In genomic region chr15:88624156-88624970, GRCh38 we compare ENCODE assay signal across 8 cellular contexts. TPM values are rescaled to one million over a fixed set of nuclear protein-coding genes. Genes with fewer than 3 reads are reported as not detected.
DNase-seq lines count a peak whose midpoint lies in the region; TF ChIP-seq lines count a peak whose summit lies in the region.

No MANE protein-coding gene starts in this region.

- no peaks in the 10 kb centered on the region; the same call in 1 of the 2 replicates for H3K27me3 Mint-ChIP-seq in H9 (ENCODE audit: low read depth)

- peaks cover 8% of the 10 kb centered on the region for H4K20me1 ChIP-seq in H9 (ENCODE audit: control insufficient read depth, insufficient read depth, insufficient read length)

- peak overlapping the region; percentile 99 for H3K4me2 ChIP-seq in H9 (ENCODE audit: insufficient read depth, insufficient read length, low read length)
- no peak overlapping the region for H3K4me2 ChIP-seq in mesenchymal stem cell (ENCODE audit: low read length, poor library complexity, severe bottlenecking)

- no peak overlapping the region for H2BK120ac ChIP-seq in H9 (ENCODE audit: low read depth, low read length, poor library complexity, severe bottlenecking)
- H2BK120ac ChIP-seq in mesenchymal stem cell (ENCODE audit: low read depth, low read length) = no peak overlapping the region

- no peak overlapping the region for H3K4me3 ChIP-seq in colonic mucosa
- peak overlapping the region in 1 of 2 experiments; percentile 98 for H3K4me3 ChIP-seq in mesenchymal stem cell (ENCODE audit: insufficient read depth in 1 of 2, low read depth in 1 of 2, low read length in 2 of 2)

- TF ChIP-seq CTCF in GM10266 (IDR thresholded peaks at IDR 0.05; ENCODE audit: control insufficient read depth, insufficient read depth, low read depth, missing control alignments) (peak; percentile 78), H9 (conservative IDR thresholded peaks at IDR 0.05) (peak; percentile 44), colonic mucosa (IDR thresholded peaks at IDR 0.05) (peak; percentile 38)

- H2BK20ac ChIP-seq in H9 (ENCODE audit: low read depth, low read length, poor library complexity, severe bottlenecking) = no peak overlapping the region

- H3K9ac ChIP-seq in H9 (ENCODE audit: extremely low read depth, insufficient read length, low read length) = no peak overlapping the region
- peak overlapping the region in 1 of 2 donors; percentile 67 for H3K9ac ChIP-seq in colonic mucosa (ENCODE audit: low read depth in 2 of 2, low read length in 2 of 2)
- peak overlapping the region; percentile 99 for H3K9ac ChIP-seq in mesenchymal stem cell (ENCODE audit: low read length)

- no peak overlapping the region for H3T11ph ChIP-seq in H9 (ENCODE audit: low read length)

- peaks cover 13% of the 10 kb centered on the region for H3K23me2 ChIP-seq in H9 (ENCODE audit: insufficient read length, low read depth, low read length, poor library complexity, severe bottlenecking)

- H4K8ac ChIP-seq in H9 (replicated peaks; ENCODE audit: insufficient read length, low read depth, low read length) (no peak overlapping the region), mesenchymal stem cell (ENCODE audit: low read length) (no peak overlapping the region)

- H4K5ac ChIP-seq in H9 (ENCODE audit: insufficient read length, low read depth, low read length) = no peak overlapping the region

- intact Hi-C loops in colonic mucosa (cut with DNase I) = loop anchor here (10.0 kb wide), 2 partner anchors 80 to 210 kb away; no protein-coding TSS in a partner anchor

- H2BK5ac ChIP-seq in H9 (ENCODE audit: insufficient read length, low read length) = no peak overlapping the region
- H2BK5ac ChIP-seq in mesenchymal stem cell (ENCODE audit: low read depth, low read length, poor library complexity, severe bottlenecking) = no peak overlapping the region

- no peak overlapping the region for H2BK15ac ChIP-seq in H9 (ENCODE audit: low read depth, low read length)
- no peak overlapping the region for H2BK15ac ChIP-seq in mesenchymal stem cell (ENCODE audit: low read depth, poor library complexity, severe bottlenecking)

- no peak overlapping the region for H3K56ac ChIP-seq in H9 (ENCODE audit: insufficient read length, low read depth, low read length)

- H3K27me3 ChIP-seq in H9 (ENCODE audit: insufficient read depth, low read length) (no peaks in the 10 kb centered on the region), colonic mucosa (no peaks in the 10 kb centered on the region), mesenchymal stem cell (ENCODE audit: control insufficient read depth in 1 of 2, insufficient read depth in 1 of 2, low read length in 2 of 2) (no peaks in the 10 kb centered on the region)

- no peak overlapping the region for H3K18ac ChIP-seq in H9 (ENCODE audit: insufficient read length, low read depth, low read length)
- H3K18ac ChIP-seq in mesenchymal stem cell (ENCODE audit: low read depth in 1 of 2, low read length in 2 of 2) = no peak overlapping the region

- peaks cover 19 to 71% (median 68%) of the 10 kb centered on the region in 3 experiments; a peak in 6 of 7 replicates for H3K36me3 Mint-ChIP-seq in H9 (ENCODE audit: insufficient read depth in 1 of 3, low read depth in 3 of 3)

- peaks cover 60% of the 10 kb centered on the region for H3K79me2 ChIP-seq in H9 (ENCODE audit: insufficient read depth, low read length)

- H2BK12ac ChIP-seq in H9 (ENCODE audit: insufficient read length, low read depth, low read length) (no peak overlapping the region), mesenchymal stem cell (ENCODE audit: low read length in 2 of 2) (peak overlapping the region in 1 of 2 experiments; percentile 21)

- H3K14ac ChIP-seq in H9 (ENCODE audit: insufficient read depth, low read length) = no peak overlapping the region
- no peak overlapping the region for H3K14ac ChIP-seq in mesenchymal stem cell (ENCODE audit: low read length in 2 of 2)

- H3K36me3 ChIP-seq in colonic mucosa (no peaks in the 10 kb centered on the region), mesenchymal stem cell (ENCODE audit: control insufficient read depth in 1 of 2, insufficient read depth in 2 of 2, low read depth in 1 of 2, low read length in 2 of 2) (peaks cover 34 to 42% of the 10 kb centered on the region in 2 experiments)

- H3K79me1 ChIP-seq in H9 (ENCODE audit: insufficient read depth, low read depth, low read length, poor library complexity, severe bottlenecking) (peaks cover 8% of the 10 kb centered on the region), mesenchymal stem cell (replicated peaks; ENCODE audit: low read length, poor library complexity, severe bottlenecking) (peaks cover 3% of the 10 kb centered on the region)

- no CpG with 5 or more reads among the region's 19 CpGs for WGBS in H9 (ENCODE audit: extremely low coverage, insufficient read length, low lambda C conversion rate)
- 80% methylated on average over 17 of the region's 19 CpGs for WGBS in mesenchymal stem cell

- H3K9me3 Mint-ChIP-seq in H9 = no peaks in the 10 kb centered on the region

- H3K4me1 ChIP-seq in H9 (ENCODE audit: insufficient read depth, low read length) (peaks cover 13% of the 10 kb centered on the region; the same call in 1 of the 2 replicates), colonic mucosa (peaks cover 15% of the 10 kb centered on the region), mesenchymal stem cell (ENCODE audit: control insufficient read depth, insufficient read depth, low read depth, low read length) (peaks cover 40% of the 10 kb centered on the region)

- H4K91ac ChIP-seq in H9 (ENCODE audit: insufficient read length, low read depth, low read length) (no peak overlapping the region), mesenchymal stem cell (ENCODE audit: low read length) (no peak overlapping the region)

- H2AFZ ChIP-seq in H9 (ENCODE audit: low read length) (no peak overlapping the region), mesenchymal stem cell (ENCODE audit: low read depth, low read length) (no peak overlapping the region)

- H3K4ac ChIP-seq in H9 (ENCODE audit: low read depth, low read length) (no peak overlapping the region), mesenchymal stem cell (ENCODE audit: low read depth in 1 of 2, low read length in 2 of 2) (peak overlapping the region in 1 of 2 experiments; percentile 41)

- H3K9me3 ChIP-seq in H9 (ENCODE audit: control insufficient read depth, low read depth, low read length) (no peaks in the 10 kb centered on the region), colonic mucosa (no peaks in the 10 kb centered on the region), mesenchymal stem cell (ENCODE audit: control insufficient read depth, low read length) (no peaks in the 10 kb centered on the region)

- no peak overlapping the region for H2AK5ac ChIP-seq in H9 (ENCODE audit: insufficient read length, low read length)
- H2AK5ac ChIP-seq in mesenchymal stem cell (ENCODE audit: low read length, severe bottlenecking) = no peak overlapping the region

- H3K4me1 Mint-ChIP-seq in H9 = peaks cover 47 to 56% of the 10 kb centered on the region in 2 experiments

- H3K23ac ChIP-seq in H9 (ENCODE audit: insufficient read length, low read depth, low read length) (no peak overlapping the region), mesenchymal stem cell (ENCODE audit: low read length in 2 of 2) (no peak overlapping the region)

- peak overlapping the region; percentile 53 to 93 (median 80); a peak in 4 of 7 replicates for H3K27ac Mint-ChIP-seq in H9

- DNase-seq in GM10266 (ENCODE audit: extremely low spot score) (peak; percentile 63), H9 (no peak), RPMI8226 (peak; percentile 70), colonic mucosa (no peak), mesenchymal stem cell (peak; percentile 76), GDM1 (lab: John Stamatoyannopoulos, UW) (no peak), NCI-H1417 treated with DMSO at 0.1 percent for 48 hours (lab: John Stamatoyannopoulos, UW) (no peak), NCI-H1436 (lab: John Stamatoyannopoulos, UW) (no peak)

- no peak overlapping the region for H3K27ac ChIP-seq in H9 (ENCODE audit: insufficient read length, low read depth, low read length)
- peak overlapping the region; percentile 28 for H3K27ac ChIP-seq in colonic mucosa
- peak overlapping the region; percentile 13 for H3K27ac ChIP-seq in mesenchymal stem cell (ENCODE audit: low read length, poor library complexity, severe bottlenecking)

- peak overlapping the region; percentile 59 to 95 for H3K4me3 Mint-ChIP-seq in H9

RNA-seq across cellular contexts. Expression of gene AEN, which starts 3.2 kb away (rescaled TPM):
- total RNA-seq in H9 (2021) (132 and 136 TPM in 2 replicates), colonic mucosa (10 to 100 TPM; 13.8 to 23.8 TPM)
- 26.2 TPM for polyA plus RNA-seq in mesenchymal stem cell (2013, experiment 1 of 2)
- 25.8 TPM for polyA plus RNA-seq in mesenchymal stem cell (2013, experiment 2 of 2)

RNA-seq across cellular contexts. Expression of gene ISG20, which starts 14.5 kb away (rescaled TPM):
- total RNA-seq in H9 (2021) (4.4 and 7.4 TPM in 2 replicates), colonic mucosa (10 to 100 TPM; 43.5 to 60.5 TPM)
- 3.3 TPM for polyA plus RNA-seq in mesenchymal stem cell (2013, experiment 1 of 2)
- 3.6 TPM for polyA plus RNA-seq in mesenchymal stem cell (2013, experiment 2 of 2)

Comparison
In these comparisons a context has a peak if more than half of its experiments do, and no peak if none do; other contexts are left out.
1. DNase-seq: peak in GM10266 (single experiment), RPMI8226 (single experiment) and mesenchymal stem cell (single experiment); none in H9 (single experiment), colonic mucosa (single experiment), GDM1 (single experiment), NCI-H1417 treated with DMSO at 0.1 percent for 48 hours (single experiment) and NCI-H1436 (single experiment).
2. Peak in every context shown above with its lines, with median percentiles within 50 percentile points of each other: CTCF ChIP-seq.